27 cellular contexts compared by ENCODE assay signal in genomic region chr22:47738472-47739013, GRCh38.
"Had no signal": no experiment of that assay in that cellular context is flagged by ENCODE, and none has a peak within 500 bp of the region (broad histone marks: within the 10 kb centered on the region; RNA-seq: fewer than 3 reads in every experiment).

No MANE protein-coding gene starts in this region.

- H3K4me1 ChIP-seq: colonic mucosa, esophagus squamous epithelium, heart right ventricle, lower lobe of right lung, psoas muscle, sigmoid colon, stomach, thyroid gland, vagina had no signal

- DNase-seq: colonic mucosa; effector CD8-positive, alpha-beta T cell; esophagus squamous epithelium; foreskin melanocyte; glutamatergic neuron; heart right ventricle; hippocampal formation; immature natural killer cell; left ventricle myocardium superior; lower lobe of right lung; naive B cell; occipital lobe; ovary; psoas muscle; right cardiac atrium; sigmoid colon; stimulated activated CD4-positive, alpha-beta T cell treated with anti-CD3 and anti-CD28 coated beads, Interleukin-2, amount 100 ng/mL, for 24 hours; stimulated activated CD4-positive, alpha-beta T cell treated with anti-CD3 and anti-CD28 coated beads, Interleukin-4, amount 100 ng/mL, for 24 hours; stimulated activated naive CD4-positive, alpha-beta T cell treated with Interleukin-2 at 50 U/mL for 16 hours; stomach; thyroid gland; trophoblast cell had no signal

- ATAC-seq: heart right ventricle; left ventricle myocardium superior; lower lobe of right lung; natural killer cell treated with Interleukin-12 subunit alpha and Interleukin-12 subunit beta and Interleukin-15 and Interleukin-18, amount 100 ng/mL, for 72 hours; psoas muscle; right cardiac atrium; stimulated activated effector memory CD8-positive, alpha-beta T cell treated with anti-CD3 and anti-CD28 coated beads, Interleukin-12 subunit alpha, Interleukin-12 subunit beta, amount 100 ng/mL, for 72 hours had no signal

- H3K36me3 ChIP-seq: colonic mucosa, esophagus squamous epithelium, heart right ventricle, lower lobe of right lung, ovary, sigmoid colon, stomach, thyroid gland, vagina had no signal

- FAIRE-seq: endothelial cell of umbilical vein, keratinocyte had no signal

- H3K27me3 ChIP-seq: colonic mucosa, ovary, sigmoid colon, thyroid gland, vagina had no signal

- H3K4me3 ChIP-seq: colonic mucosa, esophagus squamous epithelium, heart right ventricle, lower lobe of right lung, ovary, psoas muscle, sigmoid colon, stomach, thyroid gland, vagina had no signal

- H3K9me3 ChIP-seq: colonic mucosa, esophagus squamous epithelium, heart right ventricle, lower lobe of right lung, ovary, psoas muscle, sigmoid colon, stomach, thyroid gland, vagina had no signal

- H3K27ac ChIP-seq: colonic mucosa, esophagus squamous epithelium, heart right ventricle, lower lobe of right lung, ovary, psoas muscle, sigmoid colon, stomach, thyroid gland, vagina had no signal
